Comparison of ENCODE assay signal across 2 cellular contexts in genomic region chr19:19606686-19607085, GRCh38. TPM values are rescaled to one million over a fixed set of nuclear protein-coding genes. Genes with fewer than 3 reads are reported as not detected.
"Had no signal": no experiment of that assay in that cellular context is flagged by ENCODE, and none has a peak within 500 bp of the region (broad histone marks: within the 10 kb centered on the region; RNA-seq: fewer than 3 reads in every experiment).

No MANE protein-coding gene starts in this region.

RNA-seq across cellular contexts. Expression of gene PBX4, which starts 11.8 kb away (rescaled TPM):
- total RNA-seq: ascending aorta, glomerular endothelial cell had no signal
